19 cellular contexts compared by ENCODE assay signal in genomic region chr7:6600093-6600492, GRCh38.
"Had no signal": no experiment of that assay in that cellular context is flagged by ENCODE, and none has a peak within 500 bp of the region (broad histone marks: within the 10 kb centered on the region; RNA-seq: fewer than 3 reads in every experiment).

No MANE protein-coding gene starts in this region.

- DNase-seq: dermis blood vessel endothelial cell; dorsolateral prefrontal cortex; effector CD4-positive, alpha-beta T cell; effector memory CD4-positive, alpha-beta T cell; foreskin keratinocyte; hippocampal formation; left cardiac atrium; left ventricle myocardium superior; lower lobe of right lung; mesenchymal stem cell; mucosa of descending colon; naive B cell; naive thymus-derived CD8-positive, alpha-beta T cell had no signal

- H3K27me3 Mint-ChIP-seq: naive B cell; naive thymus-derived CD8-positive, alpha-beta T cell had no signal

- H3K4me1 Mint-ChIP-seq: mesothelial cell of epicardium had no signal

- H3K4me1 ChIP-seq: esophagus muscularis mucosa, foreskin keratinocyte, gastroesophageal sphincter, heart left ventricle, left lung, lower lobe of right lung had no signal

- H3K27me3 ChIP-seq: dorsolateral prefrontal cortex, esophagus muscularis mucosa, foreskin keratinocyte, gastroesophageal sphincter, heart left ventricle, left lung had no signal

- ATAC-seq: foreskin keratinocyte; gastroesophageal sphincter; left cardiac atrium; left lung; left ventricle myocardium superior; lower lobe of right lung; mucosa of descending colon; naive thymus-derived CD8-positive, alpha-beta T cell had no signal

- H3K4me3 Mint-ChIP-seq: mesothelial cell of epicardium; naive thymus-derived CD8-positive, alpha-beta T cell had no signal

- H3K9me3 Mint-ChIP-seq: mesothelial cell of epicardium; naive B cell; naive thymus-derived CD8-positive, alpha-beta T cell had no signal

- H3K4me3 ChIP-seq: coronary artery, dorsolateral prefrontal cortex, esophagus muscularis mucosa, gastroesophageal sphincter, heart left ventricle, left lung, lower lobe of right lung, mucosa of descending colon had no signal

- H3K9me3 ChIP-seq: esophagus muscularis mucosa, gastroesophageal sphincter, heart left ventricle, left lung, lower lobe of right lung, mucosa of descending colon had no signal

- H3K27ac ChIP-seq: coronary artery, dorsolateral prefrontal cortex, esophagus muscularis mucosa, foreskin keratinocyte, gastroesophageal sphincter, heart left ventricle, left lung, lower lobe of right lung had no signal

- H3K27ac Mint-ChIP-seq: mesothelial cell of epicardium, naive B cell had no signal
